8 cellular contexts compared by ENCODE assay signal in genomic region chr3:156509209-156510174, GRCh38.
DNase-seq lines count a peak whose midpoint lies in the region; ATAC-seq and TF ChIP-seq lines count a peak whose summit lies in the region.

No MANE protein-coding gene starts in this region.

- peak overlapping the region; percentile 24; the same call in 1 of the 2 replicates for H3K27ac ChIP-seq in VCaP

- peak; percentile 74 for TF ChIP-seq CTCF in VCaP (conservative IDR thresholded peaks at IDR 0.05)

- DNase-seq in AG08396 (ENCODE audit: low spot score) (peak; percentile 34), NCI-H2081 (lab: John Stamatoyannopoulos, UW) (peak; percentile 63 to 70), glomerular visceral epithelial cell (ENCODE audit: extremely low spot score) (peak; percentile 49), putamen (ENCODE audit: low spot score) (peak; percentile 68)
- DNase-seq in activated CD4-positive, alpha-beta T cell treated with anti-CD3 and anti-CD28 coated beads, Interleukin-2, amount 50 U/mL, for 4 hours: no peak

- ATAC-seq in GM18498 (IDR thresholded peaks at IDR 0.05; ENCODE audit: unreplicated experiment) (peak; percentile 76), HG02943 (IDR thresholded peaks at IDR 0.05; ENCODE audit: low read depth, unreplicated experiment) (peak; percentile 66)

Comparison
In these comparisons a context has a peak if more than half of its experiments do, and no peak if none do; other contexts are left out.
1. DNase-seq: peak in AG08396 (single experiment), NCI-H2081 (2 of 2), glomerular visceral epithelial cell (single experiment) and putamen (single experiment); none in activated CD4-positive, alpha-beta T cell treated with anti-CD3 and anti-CD28 coated beads, Interleukin-2, amount 50 U/mL, for 4 hours (0 of 2).